In the genomic region with DNA sequence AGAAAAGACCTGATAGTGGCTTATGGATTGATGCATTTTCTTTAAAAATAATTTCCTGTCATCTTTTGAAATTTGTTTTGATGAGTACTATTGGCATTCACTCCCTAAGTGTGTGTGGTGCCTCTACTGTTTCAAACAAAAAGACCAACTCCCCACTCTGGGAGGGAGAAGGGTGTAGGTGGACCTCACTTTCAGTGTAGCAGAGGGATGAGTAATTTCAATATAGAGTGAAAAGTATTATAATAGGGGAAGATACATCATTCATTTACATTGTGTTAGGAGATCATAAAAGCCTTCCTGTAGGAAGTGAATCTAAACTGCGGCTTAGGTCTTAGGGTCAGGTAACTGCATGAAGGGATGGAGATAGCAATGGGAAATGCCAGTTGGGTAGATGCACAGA, we compare ENCODE assay signal across 25 cellular contexts. TPM values are rescaled to one million over a fixed set of nuclear protein-coding genes. Genes with fewer than 3 reads are reported as not detected.
"Had no signal": no experiment of that assay in that cellular context is flagged by ENCODE, and none has a peak within 500 bp of the region (broad histone marks: within the 10 kb centered on the region; RNA-seq: fewer than 3 reads in every experiment).

No MANE protein-coding gene starts in this region.

- H3K27ac ChIP-seq: SJSA1, SK-N-MC had no signal

- FAIRE-seq: HepG2, RCC 7860 had no signal

- ATAC-seq: HepG2 had no signal

- H3K4me3 ChIP-seq: MG63, SJSA1, SK-N-MC had no signal

- H3K36me3 ChIP-seq: MG63, SJSA1 had no signal

- H3K27me3 ChIP-seq: MG63, SJSA1 had no signal

- H3K9me3 ChIP-seq: MG63, SJSA1 had no signal

- DNase-seq: IMR-90, Karpas-422, KG1, MG63, NCI-H1092, NCI-H1105 treated with DMSO at 0.1 percent for 48 hours, NCI-H1417 treated with DMSO at 0.1 percent for 48 hours, NCI-H146, NCI-H1694 treated with DMSO at 0.1 percent for 48 hours, NCI-H1930, NCI-H2081, NCI-H2171, NCI-H226, NCI-H446, NCI-H510A, NCI-H524 treated with DMSO at 0.1 percent for 48 hours, NCI-H69, NCI-H774, Right ventricle myocardium superior, RPMI8226, SIG-M5 had no signal

RNA-seq across cellular contexts. Expression of a gene that starts 46.4 kb away (rescaled TPM):
- total RNA-seq: HepG2 had no signal
- polyA plus RNA-seq: HepG2 had no signal
